In the genomic region with DNA sequence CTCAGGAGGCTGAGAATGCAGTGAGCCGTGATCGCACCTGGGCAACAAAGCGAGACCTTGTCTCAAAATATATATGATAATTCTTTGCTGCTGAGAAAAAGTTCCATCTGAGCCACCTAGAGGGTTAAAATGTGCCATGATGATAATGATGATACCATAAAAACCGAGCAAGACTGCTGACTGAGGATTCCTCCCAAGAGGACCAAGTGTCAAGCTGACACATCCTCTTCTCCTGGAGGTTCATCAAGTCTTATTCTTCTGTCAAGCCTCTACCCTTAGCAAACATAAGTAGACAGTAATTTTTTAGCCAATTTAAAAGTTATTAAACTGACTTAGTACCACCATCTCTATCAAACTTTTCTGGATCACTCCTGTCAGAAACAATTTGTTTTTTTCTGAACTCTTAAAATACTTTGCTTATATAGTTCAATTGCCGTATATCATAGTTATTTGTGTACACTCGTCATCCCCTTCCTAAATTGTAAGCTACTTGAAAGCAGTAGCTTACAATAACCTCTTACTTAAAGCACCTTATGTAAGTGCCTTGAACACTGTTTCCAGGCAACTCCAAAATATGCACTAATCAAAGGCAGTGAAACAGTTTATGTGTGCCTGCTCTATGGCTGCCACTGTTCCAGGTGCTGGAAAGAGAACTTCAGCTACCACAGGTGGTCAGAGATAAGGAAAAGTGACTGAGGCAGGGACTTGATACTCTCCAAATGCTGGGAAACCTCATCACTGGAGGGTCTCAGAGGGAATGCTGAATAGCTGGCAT, we compare ENCODE assay signal across 23 cellular contexts. TPM values are rescaled to one million over a fixed set of nuclear protein-coding genes. Genes with fewer than 3 reads are reported as not detected.
DNase-seq lines count a peak whose midpoint lies in the region; ATAC-seq, FAIRE-seq and TF ChIP-seq lines count a peak whose summit lies in the region.
"Had no signal": no experiment of that assay in that cellular context is flagged by ENCODE, and none has a peak within 500 bp of the region (broad histone marks: within the 10 kb centered on the region; RNA-seq: fewer than 3 reads in every experiment).

No MANE protein-coding gene starts in this region.

- CTCF ChIA-PET in HepG2 (lab: Yijun Ruan, JAX; ENCODE audit: low intra/inter-chr PET ratio, low total read pairs): no interaction called here

- H3K36me3 ChIP-seq in cardiac muscle cell (no peaks in the 10 kb centered on the region), HepG2 (replicated peaks in 1 of 2; ENCODE audit: control insufficient read depth in 1 of 2, insufficient read depth in 2 of 2, low read length in 2 of 2) (no peaks in the 10 kb centered on the region; a peak in 1 of 5 replicates)

- no peak for TF ChIP-seq EP300 in HepG2 (IDR thresholded peaks at IDR 0.05; ENCODE audit: low read depth in 2 of 2, low read length in 2 of 2)
- no peak for TF ChIP-seq EP300 in HepG2 (CRISPR knock-in tag; IDR thresholded peaks at IDR 0.05; ENCODE audit: borderline replicate concordance)

- peaks cover 2% of the 10 kb centered on the region for H3K79me2 ChIP-seq in HepG2 (ENCODE audit: insufficient read depth, low read length)

- H3K36me3 Mint-ChIP-seq in progenitor cell of endocrine pancreas (ENCODE audit: insufficient read depth): peaks cover 27% of the 10 kb centered on the region

- H3K4me1 Mint-ChIP-seq in progenitor cell of endocrine pancreas (ENCODE audit: low read depth): peaks cover 16% of the 10 kb centered on the region

- H3K27me3 Mint-ChIP-seq in progenitor cell of endocrine pancreas: no peaks in the 10 kb centered on the region
- H3K27me3 Mint-ChIP-seq: T-cell had no signal

- ATAC-seq in HepG2: no peak
- ATAC-seq: CD8-positive, alpha-beta T cell; HCT116; K562; T-cell had no signal

- H3K9me3 Mint-ChIP-seq in progenitor cell of endocrine pancreas (ENCODE audit: low read depth): peaks cover 14% of the 10 kb centered on the region

- no peaks in the 10 kb centered on the region; the same call in 1 of the 2 replicates for H4K20me1 ChIP-seq in HepG2 (ENCODE audit: insufficient read depth, low read length)
- H4K20me1 ChIP-seq: BLaER1 treated with 17β-estradiol and CSF1 and Interleukin-3, amounts not matched to agents 10 nM and 100 nM had no signal

- H3K27me3 ChIP-seq in cardiac muscle cell: no peaks in the 10 kb centered on the region
- H3K27me3 ChIP-seq in HepG2 (ENCODE audit: control insufficient read depth in 1 of 2, insufficient read depth in 2 of 2, low read length in 2 of 2): no peaks in the 10 kb centered on the region
- H3K27me3 ChIP-seq: BLaER1 treated with 17β-estradiol and CSF1 and Interleukin-3, amounts not matched to agents 10 nM and 100 nM had no signal

- in situ Hi-C loops in HepG2 (cut with HindIII; ENCODE audit: extremely low pct_ligation_motif_present, low pct_unique_long_range_greater_than_20kb): loop anchor here (10.0 kb wide), 1 partner anchor 61 kb away; no protein-coding TSS in a partner anchor

- DNase-seq in cardiac muscle cell (ENCODE audit: low read depth in 1 of 2, low spot score in 1 of 2) (no peak), cardiac septum (ENCODE audit: low spot score) (no peak), NCI-H1436 (lab: John Stamatoyannopoulos, UW) (peak; percentile 52), islet precursor cell (peak; percentile 28), progenitor cell of endocrine pancreas (ENCODE audit: low spot score, unreplicated experiment) (no peak), HepG2 (ENCODE audit: low spot score) (no peak), NCI-H524 treated with DMSO at 0.1 percent for 48 hours (lab: John Stamatoyannopoulos, UW) (no peak), posterior vena cava (ENCODE audit: low spot score) (no peak)
- DNase-seq: Calu3; CD8-positive, alpha-beta T cell; DMS53; GOT3; NCI-H1105 treated with DMSO at 0.1 percent for 48 hours; NCI-H2081; NCI-H2227 treated with DMSO at 0.1 percent for 48 hours; NCI-H526 treated with DMSO at 0.1 percent for 48 hours; NK-92 treated with Interleukin-12 subunit alpha and Interleukin-12 subunit beta, amount 100 ng/mL, for 24 hours; SHP77 treated with DMSO at 0.1 percent for 48 hours; SK-N-SH; T-cell had no signal

- H3K4me3 ChIP-seq in cardiac muscle cell (no peak overlapping the region), HepG2 (replicated peaks in 1 of 3; ENCODE audit: insufficient read depth in 1 of 3, low read depth in 2 of 3, low read length in 3 of 3) (no peak overlapping the region)
- H3K4me3 ChIP-seq: BLaER1 treated with 17β-estradiol and CSF1 and Interleukin-3, amounts not matched to agents 10 nM and 100 nM; K562 had no signal

- POLR2A ChIA-PET in HepG2 (lab: Yijun Ruan, JAX): no interaction called here

- no peak overlapping the region for H3K4me2 ChIP-seq in HepG2 (ENCODE audit: low read depth, low read length)
- H3K4me2 ChIP-seq: BLaER1 treated with 17β-estradiol and CSF1 and Interleukin-3, amounts not matched to agents 10 nM and 100 nM; SK-N-SH had no signal

- no peak for TF ChIP-seq RAD21 in HepG2 (CRISPR knock-in tag; IDR thresholded peaks at IDR 0.05)

- no peak for TF ChIP-seq CTCF in cardiac muscle cell (IDR thresholded peaks at IDR 0.05; ENCODE audit: low read depth, low read length)
- TF ChIP-seq CTCF in progenitor cell of endocrine pancreas (IDR thresholded peaks at IDR 0.05; ENCODE audit: unreplicated experiment): no peak
- TF ChIP-seq CTCF in HepG2 (CRISPR knock-in tag; IDR thresholded peaks at IDR 0.05): no peak

- peak overlapping the region; percentile 12 for H3K27ac ChIP-seq in cardiac muscle cell
- no peak overlapping the region for H3K27ac ChIP-seq in HepG2 (ENCODE audit: extremely low read length, insufficient read depth, low read length)
- H3K27ac ChIP-seq: BLaER1 treated with 17β-estradiol and CSF1 and Interleukin-3, amounts not matched to agents 10 nM and 100 nM had no signal

- H3K9me3 ChIP-seq in cardiac muscle cell (ENCODE audit: low read depth) (no peaks in the 10 kb centered on the region), HepG2 (ENCODE audit: low read length) (peaks cover 22% of the 10 kb centered on the region)
- H3K9me3 ChIP-seq: SK-N-SH had no signal

- intact Hi-C loops in cardiac septum (cut with DNase I) (no loop called here), HepG2 (cut with micrococcal nuclease; ENCODE audit: unreplicated experiment) (no loop called here), posterior vena cava (cut with DNase I) (no loop called here)

- H3K4me1 ChIP-seq in cardiac muscle cell (ENCODE audit: low read depth): peaks cover 5% of the 10 kb centered on the region
- peaks cover 15% of the 10 kb centered on the region for H3K4me1 ChIP-seq in HepG2 (ENCODE audit: insufficient read depth, low read length)

- no peak overlapping the region for H2AFZ ChIP-seq in HepG2 (ENCODE audit: low read length)

- H3K27ac Mint-ChIP-seq in progenitor cell of endocrine pancreas: peak overlapping the region; percentile 47
- H3K27ac Mint-ChIP-seq: CD8-positive, alpha-beta T cell had no signal

- WGBS in HepG2 (ENCODE audit: low lambda C conversion rate): 92% methylated on average over 6 of the region's 6 CpGs

- no peak for TF ChIP-seq POLR2A in HepG2 (IDR thresholded peaks at IDR 0.05; ENCODE audit: insufficient read depth in 1 of 2, low read depth in 2 of 2, low read length in 2 of 2)

- no peak for FAIRE-seq in HepG2 (lab: Jason Lieb, UNC)
- FAIRE-seq: K562 had no signal

- H3K9ac ChIP-seq in HepG2 (ENCODE audit: insufficient read depth, low read depth, low read length): no peak overlapping the region
- H3K9ac ChIP-seq: BLaER1 treated with 17β-estradiol and CSF1 and Interleukin-3, amounts not matched to agents 10 nM and 100 nM; SK-N-SH had no signal

- no TSS peak for BruUV-seq in HepG2 (replicated peaks; lab: Mats Ljungman, UMichigan)

- no peak overlapping the region for H3K4me3 Mint-ChIP-seq in progenitor cell of endocrine pancreas (ENCODE audit: low read depth)
- H3K4me3 Mint-ChIP-seq: CD8-positive, alpha-beta T cell; T-cell had no signal

TF ChIP-seq in HepG2, 621 proteins besides CTCF, POLR2A, EP300 and RAD21 (continues in another document):
- no peak for TF ChIP-seq ZFP36 (IDR thresholded peaks at IDR 0.05; ENCODE audit: borderline replicate concordance, low read depth, low read length, partially characterized antibody)
- TF ChIP-seq ZFP36L1 (CRISPR knock-in tag; IDR thresholded peaks at IDR 0.05): no peak
- TF ChIP-seq, protein P1, sequence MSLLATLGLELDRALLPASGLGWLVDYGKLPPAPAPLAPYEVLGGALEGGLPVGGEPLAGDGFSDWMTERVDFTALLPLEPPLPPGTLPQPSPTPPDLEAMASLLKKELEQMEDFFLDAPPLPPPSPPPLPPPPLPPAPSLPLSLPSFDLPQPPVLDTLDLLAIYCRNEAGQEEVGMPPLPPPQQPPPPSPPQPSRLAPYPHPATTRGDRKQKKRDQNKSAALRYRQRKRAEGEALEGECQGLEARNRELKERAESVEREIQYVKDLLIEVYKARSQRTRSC (CRISPR knock-in tag; IDR thresholded peaks at IDR 0.05; ENCODE audit: low read depth): no peak
- no peak for TF ChIP-seq HIVEP1 (CRISPR knock-in tag; IDR thresholded peaks at IDR 0.05)
- no peak for TF ChIP-seq ZNF557 (CRISPR knock-in tag; IDR thresholded peaks at IDR 0.05)

RNA-seq across cellular contexts. Expression of a gene that starts 57.4 kb away (rescaled TPM):
- total RNA-seq in cardiac muscle cell (4.6 and 15.0 TPM in 2 replicates), cardiac septum (4.8 TPM), progenitor cell of endocrine pancreas (21.2 and 23.5 TPM in 2 replicates), HepG2 (2016; rRNA removed; fragmentation: Illumina TruSeq; extraction: Trizol) (8.4 and 10.3 TPM in 2 replicates), posterior vena cava (1 to 10 TPM; 6.1 to 8.2 TPM)
- polyA plus RNA-seq in cardiac muscle cell (4.4 and 12.5 TPM in 2 replicates), HepG2 (2011; rRNA removed) (3.7 and 4.4 TPM in 2 replicates)
- total RNA-seq in HepG2 (2016; cell fraction: cytosol; rRNA removed; fragmentation: Illumina TruSeq; extraction: Trizol; ENCODE audit: low read depth): 6.0 and 8.4 TPM in 2 replicates
- 8.4 and 11.2 TPM in 2 replicates for total RNA-seq in HepG2 (2016; cell fraction: insoluble cytoplasmic fraction; rRNA removed; fragmentation: Illumina TruSeq; extraction: Trizol)
- total RNA-seq in HepG2 (2016; cell fraction: membrane; rRNA removed; fragmentation: Illumina TruSeq; extraction: Trizol): 4.3 and 6.5 TPM in 2 replicates
- total RNA-seq in HepG2 (2016; cell fraction: nucleus; rRNA removed; fragmentation: Illumina TruSeq; extraction: Trizol): 16.6 and 21.4 TPM in 2 replicates
- polyA plus RNA-seq in HepG2 (2011; cell fraction: cytosol; rRNA removed): 1.3 and 2.6 TPM in 2 replicates
- 4.0 and 8.1 TPM in 2 replicates for polyA plus RNA-seq in HepG2 (2011; cell fraction: nucleus; rRNA removed)
- 1.4 and 2.2 TPM in 2 replicates for polyA plus RNA-seq in HepG2 (2012)
- polyA plus RNA-seq in HepG2 (2016; cell fraction: cytosol; fragmentation: Illumina TruSeq; extraction: Trizol; ENCODE audit: low read depth): 1.3 and 2.0 TPM in 2 replicates
- polyA plus RNA-seq in HepG2 (2016; cell fraction: insoluble cytoplasmic fraction; fragmentation: Illumina TruSeq; extraction: Trizol; ENCODE audit: low read depth): 3.3 and 3.4 TPM in 2 replicates
- polyA plus RNA-seq in HepG2 (2016; cell fraction: membrane; fragmentation: Illumina TruSeq; extraction: Trizol; ENCODE audit: low read depth): 1.2 and 1.3 TPM in 2 replicates
- 9.9 and 11.1 TPM in 2 replicates for polyA plus RNA-seq in HepG2 (2016; cell fraction: nucleus; fragmentation: Illumina TruSeq; extraction: Trizol; ENCODE audit: insufficient read depth, low read depth)
- 6.7 and 25.4 TPM in 2 replicates for polyA minus RNA-seq in HepG2 (2011; rRNA and poly(A)+ RNA removed; ENCODE audit: low replicate concordance)
- polyA minus RNA-seq in HepG2 (2011; cell fraction: cytosol; rRNA and poly(A)+ RNA removed): 2.2 and 5.9 TPM in 2 replicates
- polyA minus RNA-seq in HepG2 (2011; cell fraction: nucleus; rRNA and poly(A)+ RNA removed): 18.9 and 20.3 TPM in 2 replicates

Comparison
In these comparisons a context has a peak if more than half of its experiments do, and no peak if none do; other contexts are left out.
1. DNase-seq: peak in NCI-H1436 (single experiment) and islet precursor cell (single experiment); none in cardiac muscle cell (0 of 2), cardiac septum (single experiment), progenitor cell of endocrine pancreas (single experiment), HepG2 (single experiment), NCI-H524 treated with DMSO at 0.1 percent for 48 hours (single experiment) and posterior vena cava (single experiment).